ENCODE assay signal across 8 cellular contexts in the genomic region with DNA sequence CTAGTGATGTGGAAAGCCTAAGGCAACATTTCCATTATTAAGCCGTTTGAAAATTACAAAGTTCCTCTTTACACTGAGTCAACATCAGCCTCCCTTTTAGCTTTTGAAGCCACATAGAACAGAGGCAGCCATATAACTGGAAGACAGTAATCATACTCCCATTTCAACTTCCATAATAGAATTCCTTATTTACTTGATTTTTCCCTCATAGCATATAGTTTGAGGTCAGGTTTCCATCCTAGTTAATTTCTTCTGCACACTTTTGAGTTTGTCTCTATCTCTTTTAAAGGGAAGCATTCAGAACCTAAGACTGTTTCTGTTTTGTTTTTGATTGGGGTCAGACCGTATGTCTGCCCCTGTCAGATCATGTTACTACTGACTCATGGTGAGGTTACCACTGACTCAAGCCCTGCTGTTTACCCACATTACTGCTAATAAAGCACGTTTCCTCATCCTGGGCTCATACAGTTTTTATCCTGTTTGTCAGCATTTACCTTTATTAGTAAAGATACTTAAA.
A peak's percentile ranks its signal among the peaks of the same experiment; 100 is the strongest.
DNase-seq lines count a peak whose midpoint lies in the region; ATAC-seq and TF ChIP-seq lines count a peak whose summit lies in the region.

No MANE protein-coding gene starts in this region.

- 0 out of 2 replicates have a peak overlapping the region, but pooled peaks have one; percentile 17 for H3K4me3 ChIP-seq in SK-N-MC

- H3K36me3 ChIP-seq in SK-N-MC (ENCODE audit: insufficient read depth, low read length): no peaks in the 10 kb centered on the region

- H3K9ac ChIP-seq in SK-N-MC (ENCODE audit: insufficient read length): no peak overlapping the region

- no peak for TF ChIP-seq CTCF in foreskin keratinocyte (conservative IDR thresholded peaks at IDR 0.05)

- peaks cover 53% of the 10 kb centered on the region for H3K4me1 ChIP-seq in foreskin keratinocyte

- no peaks in the 10 kb centered on the region for H3K9me3 ChIP-seq in SK-N-MC (ENCODE audit: low read depth, low read length)

- peak overlapping the region; percentile 62 for H3K27ac ChIP-seq in SK-N-MC
- peak overlapping the region; percentile 81 for H3K27ac ChIP-seq in foreskin keratinocyte

- ATAC-seq in HG03354 (IDR thresholded peaks at IDR 0.05; ENCODE audit: poor library complexity, severe bottlenecking, unreplicated experiment) (peak; percentile 74), foreskin keratinocyte (peak; percentile 87), GM19455 (IDR thresholded peaks at IDR 0.05; ENCODE audit: unreplicated experiment) (no peak)

- DNase-seq in stimulated activated CD4-positive, alpha-beta T cell treated with anti-CD3 and anti-CD28 coated beads, Interleukin-4, amount 100 ng/mL, for 24 hours: peak; percentile 18
- DNase-seq in stimulated activated CD4-positive, alpha-beta T cell treated with anti-CD3 and anti-CD28 coated beads, Interleukin-4, amount 100 ng/mL, for 1 hour: no peak
- DNase-seq in SK-N-MC (ENCODE audit: low read depth, low spot score) (no peak), foreskin keratinocyte (peak; percentile 85 to 93), NCI-H187 (lab: John Stamatoyannopoulos, UW) (no peak), NCI-H526 treated with DMSO at 0.1 percent for 48 hours (lab: John Stamatoyannopoulos, UW) (no peak)

- no peaks in the 10 kb centered on the region for H3K27me3 ChIP-seq in foreskin keratinocyte

Comparison
In these comparisons a context has a peak if more than half of its experiments do, and no peak if none do; other contexts are left out.
1. DNase-seq: peak in stimulated activated CD4-positive, alpha-beta T cell treated with anti-CD3 and anti-CD28 coated beads, Interleukin-4, amount 100 ng/mL, for 24 hours (single experiment) and foreskin keratinocyte (2 of 2); none in stimulated activated CD4-positive, alpha-beta T cell treated with anti-CD3 and anti-CD28 coated beads, Interleukin-4, amount 100 ng/mL, for 1 hour (single experiment), SK-N-MC (single experiment), NCI-H187 (0 of 2) and NCI-H526 treated with DMSO at 0.1 percent for 48 hours (single experiment).